ENCODE assay signal across 17 cellular contexts in genomic region chr18:45993441-45993840, GRCh38. TPM values are rescaled to one million over a fixed set of nuclear protein-coding genes. Genes with fewer than 3 reads are reported as not detected.
DNase-seq lines count a peak whose midpoint lies in the region; ATAC-seq and TF ChIP-seq lines count a peak whose summit lies in the region.
"Had no signal": no experiment of that assay in that cellular context is flagged by ENCODE, and none has a peak within 500 bp of the region (broad histone marks: within the 10 kb centered on the region; RNA-seq: fewer than 3 reads in every experiment).

No MANE protein-coding gene starts in this region.

- H2BK120ac ChIP-seq in mesenchymal stem cell (ENCODE audit: low read depth, low read length): no peak overlapping the region

- H3K18ac ChIP-seq in mesenchymal stem cell (ENCODE audit: low read depth in 1 of 2, low read length in 2 of 2): no peak overlapping the region

- H2AFZ ChIP-seq in mammary epithelial cell (ENCODE audit: low read depth, low read length) (no peak overlapping the region), mesenchymal stem cell (ENCODE audit: low read depth, low read length) (no peak overlapping the region)

- WGBS in mammary epithelial cell (ENCODE audit: low coverage, missing lambda C conversion rate): 12% methylated on average over 4 of the region's 4 CpGs
- WGBS in mesenchymal stem cell: 0% methylated on average over 4 of the region's 4 CpGs
- 83 to 91% (median 84%) methylated on average over 4 of the region's 4 CpGs for WGBS in psoas muscle, 3 donors

- peaks cover 8% of the 10 kb centered on the region for H3K4me1 ChIP-seq in mammary epithelial cell (ENCODE audit: insufficient read depth, low read length)
- H3K4me1 ChIP-seq in mesenchymal stem cell (ENCODE audit: control insufficient read depth, insufficient read depth, low read depth, low read length): peaks cover 2% of the 10 kb centered on the region
- H3K4me1 ChIP-seq in psoas muscle: no peaks in the 10 kb centered on the region
- H3K4me1 ChIP-seq: Caco-2 had no signal

- no peak overlapping the region for H3K27ac ChIP-seq in mammary epithelial cell (ENCODE audit: insufficient read depth, low read depth, low read length)
- H3K27ac ChIP-seq in mesenchymal stem cell (ENCODE audit: low read length, poor library complexity, severe bottlenecking): peak overlapping the region; percentile 28
- H3K27ac ChIP-seq in psoas muscle: no peak overlapping the region

- H4K20me1 ChIP-seq in mammary epithelial cell (ENCODE audit: insufficient read depth, low read length): no peaks in the 10 kb centered on the region

- H3K36me3 ChIP-seq in mammary epithelial cell (ENCODE audit: insufficient read depth, low read length): peaks cover 13% of the 10 kb centered on the region
- peaks cover 6 to 21% of the 10 kb centered on the region in 2 experiments for H3K36me3 ChIP-seq in mesenchymal stem cell (ENCODE audit: control insufficient read depth in 1 of 2, insufficient read depth in 2 of 2, low read depth in 1 of 2, low read length in 2 of 2)
- H3K36me3 ChIP-seq in psoas muscle (ENCODE audit: insufficient read depth in 1 of 2, low read depth in 1 of 2): peaks cover 0 to 39% of the 10 kb centered on the region in 2 donors

- no peak overlapping the region for H2AK5ac ChIP-seq in mesenchymal stem cell (ENCODE audit: low read length, severe bottlenecking)

- TF ChIP-seq CTCF in mammary epithelial cell (conservative IDR thresholded peaks at IDR 0.05 in 1 of 2, IDR thresholded peaks at IDR 0.05 in 1 of 2; ENCODE audit: extremely low read depth in 1 of 2, insufficient read depth in 1 of 2, low read depth in 1 of 2, low read length in 2 of 2): no peak
- no peak for TF ChIP-seq CTCF in psoas muscle (IDR thresholded peaks at IDR 0.05)

- no peak for ATAC-seq in psoas muscle
- ATAC-seq: activated CD8-positive, alpha-beta T cell treated with anti-CD3 and anti-CD28 coated beads, Interleukin-2, amount 10 ng/mL, durations not matched to agents 7 days and 5 days; natural killer cell treated with Interleukin-12 subunit alpha and Interleukin-12 subunit beta and Interleukin-15 and Interleukin-18, amount 100 ng/mL, for 72 hours had no signal

- dilution Hi-C loops in mammary epithelial cell (cut with HindIII; ENCODE audit: low sequenced_read_pairs): no loop called here

- H3K4me2 ChIP-seq in mammary epithelial cell (ENCODE audit: insufficient read depth, low read depth, low read length) (peak overlapping the region; percentile 0), mesenchymal stem cell (ENCODE audit: low read length, poor library complexity, severe bottlenecking) (no peak overlapping the region)

- BruUV-seq in mammary epithelial cell (replicated peaks; lab: Mats Ljungman, UMichigan): no TSS peak

- H3K79me1 ChIP-seq in mesenchymal stem cell (replicated peaks; ENCODE audit: low read length, poor library complexity, severe bottlenecking): no peaks in the 10 kb centered on the region

- DNase-seq in COLO829 (ENCODE audit: low spot score): peak; percentile 5
- peak; percentile 90 for DNase-seq in M059J (ENCODE audit: low read depth)
- DNase-seq in mammary epithelial cell: peak; percentile 69
- DNase-seq in mesenchymal stem cell: peak; percentile 61
- DNase-seq in head of caudate nucleus: no peak
- DNase-seq in psoas muscle: no peak
- no peak for DNase-seq in GDM1 (lab: John Stamatoyannopoulos, UW)
- no peak for DNase-seq in hippocampal formation (lab: John Stamatoyannopoulos, UW)
- DNase-seq: activated CD8-positive, alpha-beta T cell treated with anti-CD3 and anti-CD28 coated beads, Interleukin-2, amount 10 ng/mL, durations not matched to agents 7 days and 5 days; activated naive CD8-positive, alpha-beta T cell treated with anti-CD3 and anti-CD28 coated beads, Interleukin-2, amount 10 ng/mL, durations not matched to agents 7 days and 5 days; Caco-2; endodermal cell; immature natural killer cell; NCI-H1694; NK-92 treated with Interleukin-12 subunit alpha and Interleukin-12 subunit beta, amount 100 ng/mL, for 24 hours; T-helper 2 cell had no signal

- CTCF ChIA-PET in mammary epithelial cell (lab: Charles Lee; ENCODE audit: low non-redundant PET): no interaction called here

- no peak overlapping the region for H2BK12ac ChIP-seq in mesenchymal stem cell (ENCODE audit: low read length in 2 of 2)

- intact Hi-C loops in mammary epithelial cell (cut with micrococcal nuclease) (no loop called here), head of caudate nucleus (cut with DNase I) (no loop called here), psoas muscle (cut with DNase I) (no loop called here)

- H2BK5ac ChIP-seq in mesenchymal stem cell (ENCODE audit: low read depth, low read length, poor library complexity, severe bottlenecking): no peak overlapping the region

- H3K4me3 ChIP-seq in mammary epithelial cell (replicated peaks in 1 of 3; ENCODE audit: insufficient read depth in 1 of 3, low read depth in 2 of 3, low read length in 3 of 3) (no peak overlapping the region), mesenchymal stem cell (ENCODE audit: insufficient read depth in 1 of 2, low read depth in 1 of 2, low read length in 2 of 2) (no peak overlapping the region), psoas muscle (no peak overlapping the region)

- no peak overlapping the region for H3K14ac ChIP-seq in mesenchymal stem cell (ENCODE audit: low read length in 2 of 2)

- no peak overlapping the region for H2BK15ac ChIP-seq in mesenchymal stem cell (ENCODE audit: low read depth, poor library complexity, severe bottlenecking)

- H3K79me2 ChIP-seq in mammary epithelial cell (ENCODE audit: insufficient read depth, low read length): no peaks in the 10 kb centered on the region

- in situ Hi-C loops in mammary epithelial cell (cut with MboI; ENCODE audit: low sequenced_read_pairs in 2 of 2): no loop called here

- H3K4ac ChIP-seq in mesenchymal stem cell (ENCODE audit: low read depth in 1 of 2, low read length in 2 of 2): no peak overlapping the region

- H3K27me3 ChIP-seq in mammary epithelial cell (ENCODE audit: insufficient read depth, low read length): no peaks in the 10 kb centered on the region
- H3K27me3 ChIP-seq in mesenchymal stem cell (ENCODE audit: control insufficient read depth in 1 of 2, insufficient read depth in 1 of 2, low read length in 2 of 2): no peaks in the 10 kb centered on the region
- H3K27me3 ChIP-seq in psoas muscle (ENCODE audit: insufficient read depth in 3 of 3, low read length in 2 of 3): no peaks in the 10 kb centered on the region

- H4K8ac ChIP-seq in mesenchymal stem cell (ENCODE audit: low read length): no peak overlapping the region

- no peak overlapping the region for H3K23ac ChIP-seq in mesenchymal stem cell (ENCODE audit: low read length in 2 of 2)

- H3K9me3 ChIP-seq in mammary epithelial cell (replicated peaks; ENCODE audit: insufficient read depth, low read length) (no peaks in the 10 kb centered on the region), mesenchymal stem cell (ENCODE audit: control insufficient read depth, low read length) (no peaks in the 10 kb centered on the region), psoas muscle (no peaks in the 10 kb centered on the region)
- H3K9me3 ChIP-seq: Caco-2 had no signal

- H3K9ac ChIP-seq in mammary epithelial cell (ENCODE audit: insufficient read depth, low read length) (no peak overlapping the region), mesenchymal stem cell (ENCODE audit: low read length) (no peak overlapping the region)

- H4K91ac ChIP-seq in mesenchymal stem cell (ENCODE audit: low read length): no peak overlapping the region

RNA-seq across cellular contexts. Expression of gene EPG5, which starts 26.3 kb away (rescaled TPM):
- 15.9 and 29.0 TPM in 2 replicates for total RNA-seq in M059J (2014; rRNA removed; shearing (Covaris generic))
- 10 to 100 TPM; 26.3 to 44.8 TPM for total RNA-seq in mammary epithelial cell
- 11.6 TPM for polyA plus RNA-seq in mammary epithelial cell
- 43.2 TPM for polyA minus RNA-seq in mammary epithelial cell
- polyA plus RNA-seq in mesenchymal stem cell (2013, experiment 1 of 2): 5.7 TPM
- polyA plus RNA-seq in mesenchymal stem cell (2013, experiment 2 of 2): 5.4 TPM
- 10 to 100 TPM; 11.9 to 19.9 (median 16.0) TPM for total RNA-seq in psoas muscle
- polyA plus RNA-seq in psoas muscle: 1 to 10 TPM; 4.4 to 5.8 (median 5.5) TPM

Comparison
In these comparisons a context has a peak if more than half of its experiments do, and no peak if none do; other contexts are left out.
1. DNase-seq: peak in COLO829 (single experiment), M059J (single experiment), mammary epithelial cell (single experiment) and mesenchymal stem cell (single experiment); none in head of caudate nucleus (0 of 42), psoas muscle (0 of 2), GDM1 (single experiment) and hippocampal formation (0 of 2).